Comparison of ENCODE assay signal across 1 cellular context in genomic region chr14:68820119-68820518, GRCh38.
TF ChIP-seq lines count a peak whose summit lies in the region.

No MANE protein-coding gene starts in this region.

TF ChIP-seq in SK-N-SH treated with all-trans-retinoic acid at 6 μM for 48 hours, 23 proteins besides CTCF, POLR2A, EP300 and RAD21 (continued from another document):
- TF ChIP-seq PATZ1 (CRISPR knock-in tag; IDR thresholded peaks at IDR 0.05; ENCODE audit: borderline replicate concordance), result no peak
- TF ChIP-seq OSR1 (CRISPR knock-in tag; IDR thresholded peaks at IDR 0.05), result no peak
- no peak for TF ChIP-seq ESRRG (CRISPR knock-in tag; IDR thresholded peaks at IDR 0.05)
- TF ChIP-seq POU6F1 (CRISPR knock-in tag; IDR thresholded peaks at IDR 0.05; ENCODE audit: borderline replicate concordance, low read depth), result no peak
- TF ChIP-seq ZC3H10 (CRISPR knock-in tag; IDR thresholded peaks at IDR 0.05), result no peak
- TF ChIP-seq ZNF565 (CRISPR knock-in tag; conservative IDR thresholded peaks at IDR 0.05; ENCODE audit: low read depth), result no peak
- TF ChIP-seq GLIS3 (CRISPR knock-in tag; IDR thresholded peaks at IDR 0.05), result no peak
- TF ChIP-seq TSHZ2 (CRISPR knock-in tag; IDR thresholded peaks at IDR 0.05), result no peak
- no peak for TF ChIP-seq SNAI2 (CRISPR knock-in tag; IDR thresholded peaks at IDR 0.05)
TF ChIP-seq in SK-N-SH treated with all-trans-retinoic acid at 6 μM for 48 hours: peak in this region for 0.
